ENCODE assay signal across 18 cellular contexts in genomic region chr1:242178924-242179708, GRCh38.
DNase-seq lines count a peak whose midpoint lies in the region; ATAC-seq, FAIRE-seq and TF ChIP-seq lines count a peak whose summit lies in the region.
"Had no signal": no experiment of that assay in that cellular context is flagged by ENCODE, and none has a peak within 500 bp of the region (broad histone marks: within the 10 kb centered on the region; RNA-seq: fewer than 3 reads in every experiment).

No MANE protein-coding gene starts in this region.

- H3K27me3 ChIP-seq in GM12878 (replicated peaks in 1 of 2; ENCODE audit: control insufficient read depth in 2 of 2, insufficient read depth in 2 of 2, low read length in 1 of 2): no peaks in the 10 kb centered on the region
- no peaks in the 10 kb centered on the region for H3K27me3 ChIP-seq in stomach
- H3K27me3 ChIP-seq: BLaER1, transverse colon had no signal

- no TSS peak for BruUV-seq in GM12878 (replicated peaks; lab: Mats Ljungman, UMichigan)

- TF ChIP-seq CTCF in GM12878 (IDR thresholded peaks at IDR 0.05 in 2 of 3, conservative IDR thresholded peaks at IDR 0.05 in 1 of 3; ENCODE audit: control insufficient read depth in 2 of 3, extremely low read depth in 1 of 3, insufficient read depth in 1 of 3, low read depth in 3 of 3, low read length in 3 of 3) (no peak), stomach (IDR thresholded peaks at IDR 0.05) (no peak)

- WGBS in GM12878 (ENCODE audit: insufficient coverage, insufficient replicate concordance, low lambda C conversion rate, missing lambda C conversion rate): 51% methylated on average over 8 of the region's 8 CpGs
- 46 to 59% (median 50%) methylated on average over 8 of the region's 8 CpGs for WGBS in stomach, 5 donors

- H3K79me2 ChIP-seq in GM12878 (ENCODE audit: control insufficient read depth, insufficient read depth, low read length): no peaks in the 10 kb centered on the region

- no peaks in the 10 kb centered on the region for H3K9me3 ChIP-seq in GM12878 (replicated peaks; ENCODE audit: control insufficient read depth, insufficient read depth, low read length)
- peaks cover 0 to 19% (median 7%) of the 10 kb centered on the region in 4 donors for H3K9me3 ChIP-seq in stomach
- H3K9me3 ChIP-seq: transverse colon had no signal

- no peak overlapping the region for H3K9ac ChIP-seq in GM12878 (ENCODE audit: control insufficient read depth, insufficient read depth, low read length)
- H3K9ac ChIP-seq: BLaER1 had no signal

- H3K27ac ChIP-seq in GM12878 (ENCODE audit: control insufficient read depth, insufficient read depth) (no peak overlapping the region), stomach (no peak overlapping the region)
- H3K27ac ChIP-seq: BLaER1, transverse colon had no signal

- no peak for FAIRE-seq in GM12878 (lab: Jason Lieb, UNC)
- FAIRE-seq: astrocyte had no signal

- SMC1A ChIA-PET in GM12878 (lab: Charles Lee; ENCODE audit: uncharacterized antibody, unreplicated experiment): interaction anchor here (1.2 kb wide), 1 partner anchor 17 kb away, joined by 4 read pairs; no protein-coding TSS in a partner anchor

- no peak for TF ChIP-seq RAD21 in GM12878 (IDR thresholded peaks at IDR 0.05; ENCODE audit: insufficient read depth, low read depth, low read length)

- no peak overlapping the region for H2AFZ ChIP-seq in GM12878 (ENCODE audit: control insufficient read depth, low read depth, low read length)

- intact Hi-C loops in GM12878 (cut with micrococcal nuclease; ENCODE audit: unreplicated experiment) (no loop called here), stomach (cut with DNase I; ENCODE audit: low total_unique reads) (no loop called here)

- H3K4me3 ChIP-seq in GM12878 (no peak overlapping the region), stomach (no peak overlapping the region)
- H3K4me3 ChIP-seq: BLaER1, transverse colon had no signal

- H3K4me2 ChIP-seq in GM12878 (ENCODE audit: control insufficient read depth, insufficient read depth): no peak overlapping the region
- H3K4me2 ChIP-seq: BLaER1 had no signal

- POLR2A ChIA-PET in GM12878 (lab: Charles Lee): no interaction called here

- TF ChIP-seq EP300 in GM12878 (IDR thresholded peaks at IDR 0.05; ENCODE audit: borderline replicate concordance in 1 of 2, control insufficient read depth in 1 of 2, low read depth in 2 of 2, low read length in 2 of 2) (no peak), stomach (IDR thresholded peaks at IDR 0.05) (no peak)

- DNase-seq in GM12878 (ENCODE audit: low read depth, low spot score) (no peak), midbrain (lab: John Stamatoyannopoulos, UW) (peak; percentile 78), stomach (no peak), NCI-H82 treated with DMSO at 0.1 percent for 48 hours (lab: John Stamatoyannopoulos, UW; ENCODE audit: unreplicated experiment) (no peak)
- DNase-seq in activated CD8-positive, alpha-beta memory T cell treated with anti-CD3 and anti-CD28 coated beads for 24 hours: no peak
- DNase-seq in activated CD4-positive, alpha-beta T cell treated with anti-CD3 and anti-CD28 coated beads, Interleukin-2, amount 50 U/mL, for 1 hour: no peak
- DNase-seq: activated gamma-delta T cell treated with Interleukin-2 at 50 U/mL for 16 hours; dermis blood vessel endothelial cell; mammary epithelial cell; NCI-H345; stimulated activated CD4-positive, alpha-beta T cell treated with anti-CD3 and anti-CD28 coated beads, Interleukin-2, amount 100 ng/mL, for 48 hours; transverse colon had no signal

- CTCF ChIA-PET in GM12878 (lab: Yijun Ruan, JAX): interaction anchor here (1.4 kb wide), 1 partner anchor 10 kb away, joined by 4 read pairs; no protein-coding TSS in a partner anchor

- ATAC-seq in GM19324 (IDR thresholded peaks at IDR 0.05; ENCODE audit: low FRiP score, unreplicated experiment): peak; percentile 15
- peak; percentile 3 for ATAC-seq in HG03135 (IDR thresholded peaks at IDR 0.05; ENCODE audit: unreplicated experiment)
- peak; percentile 37 for ATAC-seq in GM12878
- ATAC-seq: sciatic nerve, SK-N-SH treated with all-trans-retinoic acid at 6 μM for 48 hours had no signal

- no peaks in the 10 kb centered on the region for H3K4me1 ChIP-seq in GM12878 (ENCODE audit: control insufficient read depth, insufficient read depth, low read length)
- no peaks in the 10 kb centered on the region for H3K4me1 ChIP-seq in stomach
- H3K4me1 ChIP-seq: BLaER1, transverse colon had no signal

- RAD21 ChIA-PET in GM12878 (lab: Charles Lee; ENCODE audit: unreplicated experiment): no interaction called here

- no peak for TF ChIP-seq POLR2A in GM12878 (IDR thresholded peaks at IDR 0.05; ENCODE audit: low read depth, low read length)
- no peak for TF ChIP-seq POLR2A in stomach (IDR thresholded peaks at IDR 0.05)

- H3K36me3 ChIP-seq in GM12878 (ENCODE audit: control insufficient read depth in 2 of 2, insufficient read depth in 2 of 2, low read length in 1 of 2) (no peaks in the 10 kb centered on the region), stomach (no peaks in the 10 kb centered on the region)
- H3K36me3 ChIP-seq: BLaER1, transverse colon had no signal

- no peaks in the 10 kb centered on the region for H4K20me1 ChIP-seq in GM12878 (ENCODE audit: control insufficient read depth, insufficient read depth)
- H4K20me1 ChIP-seq: BLaER1 had no signal

- in situ Hi-C loops in GM12878 (cut with MboI): no loop called here

TF ChIP-seq in GM12878, 131 proteins besides CTCF, POLR2A, EP300 and RAD21:
- TF ChIP-seq MTA2 (IDR thresholded peaks at IDR 0.05; ENCODE audit: low read depth) (no peak), MEF2A (IDR thresholded peaks at IDR 0.05; ENCODE audit: insufficient read depth, low read depth, low read length) (no peak), RUNX3 (IDR thresholded peaks at IDR 0.05; ENCODE audit: low read length) (no peak), SP1 (IDR thresholded peaks at IDR 0.05; ENCODE audit: low read depth, low read length) (no peak), REST (IDR thresholded peaks at IDR 0.05; ENCODE audit: low read depth, low read length) (no peak), ATF7 (IDR thresholded peaks at IDR 0.05; ENCODE audit: low read depth) (no peak), ESRRA (IDR thresholded peaks at IDR 0.05; ENCODE audit: low read length) (no peak), NBN (IDR thresholded peaks at IDR 0.05) (no peak), POLR2AphosphoS2 (IDR thresholded peaks at IDR 0.05; ENCODE audit: low read depth, low read length) (no peak), CBX5 (IDR thresholded peaks at IDR 0.05; ENCODE audit: low read depth) (no peak), CBFB (IDR thresholded peaks at IDR 0.05; ENCODE audit: low read depth) (no peak), TARDBP (IDR thresholded peaks at IDR 0.05; ENCODE audit: borderline replicate concordance) (no peak), ZBED1 (IDR thresholded peaks at IDR 0.05; ENCODE audit: borderline replicate concordance) (no peak), NR2C2 (IDR thresholded peaks at IDR 0.05; ENCODE audit: borderline replicate concordance, control insufficient read depth, insufficient read length, low read depth) (no peak)
